In genomic region chrX:37349131-37350033, GRCh38 we compare ENCODE assay signal across 1 cellular context.
TF ChIP-seq lines count a peak whose summit lies in the region.

Gene PRRG1 (plus strand): TSS chrX:37349364. CDS start chrX:37406250, 56,886 bp downstream.

TF ChIP-seq in WTC11, 78 proteins besides CTCF, POLR2A, EP300 and RAD21 (continued from another document):
- no peak for TF ChIP-seq FOXJ3 (CRISPR knock-in tag; IDR thresholded peaks at IDR 0.05; ENCODE audit: borderline replicate concordance)
